In genomic region chr10:125451319-125451718, GRCh38 we compare ENCODE assay signal across 10 cellular contexts.
"Had no signal": no experiment of that assay in that cellular context is flagged by ENCODE, and none has a peak within 500 bp of the region (broad histone marks: within the 10 kb centered on the region; RNA-seq: fewer than 3 reads in every experiment).

No MANE protein-coding gene starts in this region.

- H3K36me3 ChIP-seq: esophagus squamous epithelium, heart right ventricle had no signal

- H3K4me1 ChIP-seq: heart right ventricle had no signal

- ATAC-seq: heart right ventricle; left ventricle myocardium superior; mucosa of descending colon; stimulated activated naive B cell treated with anti-CD40 and anti-IgM and Interleukin-4, amounts not matched to agents 10 μg/mL and 1 μg/mL and 100 μg/mL, for 72 hours had no signal

- H3K4me3 ChIP-seq: esophagus squamous epithelium, heart right ventricle, mucosa of descending colon had no signal

- DNase-seq: activated CD4-positive, alpha-beta T cell treated with anti-CD3 and anti-CD28 coated beads, Interleukin-2, amount 50 U/mL, for 4 hours; effector CD4-positive, alpha-beta T cell; esophagus squamous epithelium; heart right ventricle; left ventricle myocardium superior; mucosa of descending colon; naive B cell; retina; stimulated activated naive B cell treated with anti-CD40 and anti-IgM and Interleukin-4, amounts not matched to agents 10 μg/mL and 1 μg/mL and 100 μg/mL, for 72 hours had no signal

- FAIRE-seq: bronchial epithelial cell had no signal

- H3K9me3 ChIP-seq: esophagus squamous epithelium, heart right ventricle, mucosa of descending colon had no signal

- H3K27ac ChIP-seq: esophagus squamous epithelium, heart right ventricle had no signal
